1 cellular context compared by ENCODE assay signal in the genomic region with DNA sequence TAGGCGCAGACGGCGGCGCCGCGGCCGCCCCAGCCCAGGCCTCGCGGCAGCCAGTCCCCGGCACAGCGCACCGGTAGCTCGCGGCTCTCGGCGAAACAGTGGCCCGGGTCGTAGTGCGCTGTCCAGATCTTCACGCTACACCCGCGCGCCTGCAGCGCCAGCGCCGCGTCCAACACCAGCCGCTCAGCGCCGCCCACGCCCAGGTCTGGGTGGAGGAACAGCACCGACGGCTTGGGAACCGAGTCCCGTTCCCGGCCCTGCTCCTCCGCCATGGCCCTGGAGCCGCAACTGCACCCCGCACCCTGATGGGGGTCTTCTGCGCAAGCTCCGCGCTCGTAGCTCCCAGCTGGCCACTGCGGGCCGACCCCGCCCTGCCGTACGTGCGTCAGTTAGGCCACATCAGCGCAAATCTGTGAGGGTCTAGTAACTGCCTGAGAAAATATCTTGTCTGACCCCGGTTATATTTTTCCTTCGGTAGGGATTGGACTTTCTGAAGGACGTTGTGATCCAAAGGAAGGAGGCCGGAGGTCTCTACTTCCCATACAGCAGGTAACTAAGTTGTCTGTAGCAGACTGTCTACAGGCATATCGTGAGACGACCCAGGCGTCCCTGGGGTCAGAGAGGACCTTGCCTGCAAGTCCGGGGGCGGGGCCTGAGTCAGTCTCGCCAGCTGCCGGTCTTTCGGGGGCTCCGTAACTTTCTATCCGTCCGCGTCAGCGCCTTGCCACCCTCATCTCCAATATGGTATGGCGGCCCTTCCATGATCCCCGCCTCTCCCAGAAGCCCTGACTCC.
TF ChIP-seq lines count a peak whose summit lies in the region.

A gene with protein sequence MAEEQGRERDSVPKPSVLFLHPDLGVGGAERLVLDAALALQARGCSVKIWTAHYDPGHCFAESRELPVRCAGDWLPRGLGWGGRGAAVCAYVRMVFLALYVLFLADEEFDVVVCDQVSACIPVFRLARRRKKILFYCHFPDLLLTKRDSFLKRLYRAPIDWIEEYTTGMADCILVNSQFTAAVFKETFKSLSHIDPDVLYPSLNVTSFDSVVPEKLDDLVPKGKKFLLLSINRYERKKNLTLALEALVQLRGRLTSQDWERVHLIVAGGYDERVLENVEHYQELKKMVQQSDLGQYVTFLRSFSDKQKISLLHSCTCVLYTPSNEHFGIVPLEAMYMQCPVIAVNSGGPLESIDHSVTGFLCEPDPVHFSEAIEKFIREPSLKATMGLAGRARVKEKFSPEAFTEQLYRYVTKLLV (minus strand): TSS at position 320 of the 793 bp plus-strand sequence. CDS start 48 bp downstream, at position 272.
A gene (plus strand): TSS at position 660 of the 793 bp plus-strand sequence. CDS start 82 bp downstream, at position 742.

TF ChIP-seq in HepG2, 621 proteins besides CTCF, POLR2A, EP300 and RAD21 (continued from another document and continues in another):
- TF ChIP-seq SIN3B (IDR thresholded peaks at IDR 0.05; ENCODE audit: low read length) (peak; percentile 29; the same call in 1 of the 2 replicates), ZNF431 (CRISPR knock-in tag; IDR thresholded peaks at IDR 0.05; ENCODE audit: borderline replicate concordance, low read depth) (peak; percentile 50; the same call in 1 of the 2 replicates), ZNF343 (CRISPR knock-in tag; IDR thresholded peaks at IDR 0.05) (no peak; the same call in 1 of the 2 replicates), ZNF468 (CRISPR knock-in tag; IDR thresholded peaks at IDR 0.05) (0 out of 2 replicates have a peak, but pooled peaks have one; percentile 34), KDM1A (CRISPR knock-in tag; IDR thresholded peaks at IDR 0.05) (no peak), KAT7 (CRISPR knock-in tag; IDR thresholded peaks at IDR 0.05; ENCODE audit: borderline replicate concordance) (peak; percentile 82; the same call in 1 of the 2 replicates), CBX2 (IDR thresholded peaks at IDR 0.05; ENCODE audit: low read depth, low read length) (no peak), CBX2 (CRISPR knock-in tag; IDR thresholded peaks at IDR 0.05; ENCODE audit: low read depth) (no peak), TAF1 (CRISPR knock-in tag; IDR thresholded peaks at IDR 0.05) (peak; percentile 97), ELF4 (CRISPR knock-in tag; IDR thresholded peaks at IDR 0.05; ENCODE audit: borderline replicate concordance) (no peak; the same call in 1 of the 2 replicates), REL (CRISPR knock-in tag; conservative IDR thresholded peaks at IDR 0.05) (no peak; the same call in 1 of the 2 replicates), NFRKB (IDR thresholded peaks at IDR 0.05) (no peak), SNAI1 (CRISPR knock-in tag; IDR thresholded peaks at IDR 0.05; ENCODE audit: borderline replicate concordance) (no peak), FIP1L1 (IDR thresholded peaks at IDR 0.05; ENCODE audit: borderline replicate concordance, insufficient read depth, low read depth, low read length) (no peak), NR2F1 (CRISPR knock-in tag; IDR thresholded peaks at IDR 0.05) (peak; percentile 4 to 72; a peak in 2 of 4 replicates), SMARCC2 (IDR thresholded peaks at IDR 0.05) (no peak)
- TF ChIP-seq, protein P1, sequence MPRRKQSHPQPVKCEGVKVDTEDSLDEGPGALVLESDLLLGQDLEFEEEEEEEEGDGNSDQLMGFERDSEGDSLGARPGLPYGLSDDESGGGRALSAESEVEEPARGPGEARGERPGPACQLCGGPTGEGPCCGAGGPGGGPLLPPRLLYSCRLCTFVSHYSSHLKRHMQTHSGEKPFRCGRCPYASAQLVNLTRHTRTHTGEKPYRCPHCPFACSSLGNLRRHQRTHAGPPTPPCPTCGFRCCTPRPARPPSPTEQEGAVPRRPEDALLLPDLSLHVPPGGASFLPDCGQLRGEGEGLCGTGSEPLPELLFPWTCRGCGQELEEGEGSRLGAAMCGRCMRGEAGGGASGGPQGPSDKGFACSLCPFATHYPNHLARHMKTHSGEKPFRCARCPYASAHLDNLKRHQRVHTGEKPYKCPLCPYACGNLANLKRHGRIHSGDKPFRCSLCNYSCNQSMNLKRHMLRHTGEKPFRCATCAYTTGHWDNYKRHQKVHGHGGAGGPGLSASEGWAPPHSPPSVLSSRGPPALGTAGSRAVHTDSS (CRISPR knock-in tag; conservative IDR thresholded peaks at IDR 0.05), result no peak
- TF ChIP-seq, protein P2, sequence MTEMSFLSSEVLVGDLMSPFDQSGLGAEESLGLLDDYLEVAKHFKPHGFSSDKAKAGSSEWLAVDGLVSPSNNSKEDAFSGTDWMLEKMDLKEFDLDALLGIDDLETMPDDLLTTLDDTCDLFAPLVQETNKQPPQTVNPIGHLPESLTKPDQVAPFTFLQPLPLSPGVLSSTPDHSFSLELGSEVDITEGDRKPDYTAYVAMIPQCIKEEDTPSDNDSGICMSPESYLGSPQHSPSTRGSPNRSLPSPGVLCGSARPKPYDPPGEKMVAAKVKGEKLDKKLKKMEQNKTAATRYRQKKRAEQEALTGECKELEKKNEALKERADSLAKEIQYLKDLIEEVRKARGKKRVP (CRISPR knock-in tag; IDR thresholded peaks at IDR 0.05), result no peak
- TF ChIP-seq, protein P3, sequence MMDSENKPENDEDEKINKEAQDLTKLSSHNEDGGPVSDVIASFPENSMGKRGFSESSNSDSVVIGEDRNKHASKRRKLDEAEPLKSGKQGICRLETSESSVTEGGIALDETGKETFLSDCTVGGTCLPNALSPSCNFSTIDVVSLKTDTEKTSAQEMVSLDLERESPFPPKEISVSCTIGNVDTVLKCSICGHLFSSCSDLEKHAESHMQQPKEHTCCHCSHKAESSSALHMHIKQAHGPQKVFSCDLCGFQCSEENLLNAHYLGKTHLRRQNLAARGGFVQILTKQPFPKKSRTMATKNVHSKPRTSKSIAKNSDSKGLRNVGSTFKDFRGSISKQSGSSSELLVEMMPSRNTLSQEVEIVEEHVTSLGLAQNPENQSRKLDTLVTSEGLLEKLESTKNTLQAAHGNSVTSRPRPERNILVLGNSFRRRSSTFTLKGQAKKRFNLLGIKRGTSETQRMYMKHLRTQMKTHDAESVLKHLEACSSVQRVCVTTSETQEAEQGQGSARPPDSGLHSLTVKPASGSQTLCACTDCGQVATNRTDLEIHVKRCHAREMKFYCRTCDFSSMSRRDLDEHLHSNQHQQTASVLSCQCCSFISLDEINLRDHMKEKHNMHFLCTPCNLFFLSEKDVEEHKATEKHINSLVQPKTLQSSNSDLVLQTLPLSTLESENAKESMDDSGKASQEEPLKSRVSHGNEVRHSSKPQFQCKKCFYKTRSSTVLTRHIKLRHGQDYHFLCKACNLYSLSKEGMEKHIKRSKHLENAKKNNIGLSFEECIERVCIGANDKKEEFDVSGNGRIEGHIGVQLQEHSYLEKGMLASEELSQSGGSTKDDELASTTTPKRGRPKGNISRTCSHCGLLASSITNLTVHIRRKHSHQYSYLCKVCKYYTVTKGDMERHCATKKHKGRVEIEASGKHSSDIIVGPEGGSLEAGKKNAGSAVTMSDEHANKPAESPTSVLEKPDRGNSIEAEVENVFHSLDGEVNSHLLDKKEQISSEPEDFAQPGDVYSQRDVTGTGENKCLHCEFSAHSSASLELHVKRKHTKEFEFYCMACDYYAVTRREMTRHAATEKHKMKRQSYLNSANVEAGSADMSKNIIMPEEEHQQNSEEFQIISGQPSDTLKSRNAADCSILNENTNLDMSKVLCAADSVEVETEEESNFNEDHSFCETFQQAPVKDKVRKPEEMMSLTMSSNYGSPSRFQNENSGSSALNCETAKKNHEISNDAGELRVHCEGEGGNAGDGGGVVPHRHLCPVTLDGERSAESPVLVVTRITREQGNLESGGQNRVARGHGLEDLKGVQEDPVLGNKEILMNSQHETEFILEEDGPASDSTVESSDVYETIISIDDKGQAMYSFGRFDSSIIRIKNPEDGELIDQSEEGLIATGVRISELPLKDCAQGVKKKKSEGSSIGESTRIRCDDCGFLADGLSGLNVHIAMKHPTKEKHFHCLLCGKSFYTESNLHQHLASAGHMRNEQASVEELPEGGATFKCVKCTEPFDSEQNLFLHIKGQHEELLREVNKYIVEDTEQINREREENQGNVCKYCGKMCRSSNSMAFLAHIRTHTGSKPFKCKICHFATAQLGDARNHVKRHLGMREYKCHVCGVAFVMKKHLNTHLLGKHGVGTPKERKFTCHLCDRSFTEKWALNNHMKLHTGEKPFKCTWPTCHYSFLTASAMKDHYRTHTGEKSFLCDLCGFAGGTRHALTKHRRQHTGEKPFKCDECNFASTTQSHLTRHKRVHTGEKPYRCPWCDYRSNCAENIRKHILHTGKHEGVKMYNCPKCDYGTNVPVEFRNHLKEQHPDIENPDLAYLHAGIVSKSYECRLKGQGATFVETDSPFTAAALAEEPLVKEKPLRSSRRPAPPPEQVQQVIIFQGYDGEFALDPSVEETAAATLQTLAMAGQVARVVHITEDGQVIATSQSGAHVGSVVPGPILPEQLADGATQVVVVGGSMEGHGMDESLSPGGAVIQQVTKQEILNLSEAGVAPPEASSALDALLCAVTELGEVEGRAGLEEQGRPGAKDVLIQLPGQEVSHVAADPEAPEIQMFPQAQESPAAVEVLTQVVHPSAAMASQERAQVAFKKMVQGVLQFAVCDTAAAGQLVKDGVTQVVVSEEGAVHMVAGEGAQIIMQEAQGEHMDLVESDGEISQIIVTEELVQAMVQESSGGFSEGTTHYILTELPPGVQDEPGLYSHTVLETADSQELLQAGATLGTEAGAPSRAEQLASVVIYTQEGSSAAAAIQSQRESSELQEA (CRISPR knock-in tag; IDR thresholded peaks at IDR 0.05; ENCODE audit: not compliant biosample characterization), result peak; percentile 37
- TF ChIP-seq, protein P4, sequence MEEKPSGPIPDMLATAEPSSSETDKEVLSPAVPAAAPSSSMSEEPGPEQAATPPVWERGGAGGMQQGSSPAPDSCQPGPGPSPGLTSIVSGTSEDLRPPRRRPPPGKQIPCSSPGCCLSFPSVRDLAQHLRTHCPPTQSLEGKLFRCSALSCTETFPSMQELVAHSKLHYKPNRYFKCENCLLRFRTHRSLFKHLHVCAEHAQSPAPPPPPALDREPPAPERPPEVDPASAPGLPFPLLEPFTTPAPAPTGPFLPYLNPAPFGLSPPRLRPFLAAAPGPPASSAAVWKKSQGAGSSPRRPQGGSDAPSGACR (CRISPR knock-in tag; IDR thresholded peaks at IDR 0.05), result 0 out of 2 replicates have a peak, but pooled peaks have one; percentile 71
- TF ChIP-seq, protein P5, sequence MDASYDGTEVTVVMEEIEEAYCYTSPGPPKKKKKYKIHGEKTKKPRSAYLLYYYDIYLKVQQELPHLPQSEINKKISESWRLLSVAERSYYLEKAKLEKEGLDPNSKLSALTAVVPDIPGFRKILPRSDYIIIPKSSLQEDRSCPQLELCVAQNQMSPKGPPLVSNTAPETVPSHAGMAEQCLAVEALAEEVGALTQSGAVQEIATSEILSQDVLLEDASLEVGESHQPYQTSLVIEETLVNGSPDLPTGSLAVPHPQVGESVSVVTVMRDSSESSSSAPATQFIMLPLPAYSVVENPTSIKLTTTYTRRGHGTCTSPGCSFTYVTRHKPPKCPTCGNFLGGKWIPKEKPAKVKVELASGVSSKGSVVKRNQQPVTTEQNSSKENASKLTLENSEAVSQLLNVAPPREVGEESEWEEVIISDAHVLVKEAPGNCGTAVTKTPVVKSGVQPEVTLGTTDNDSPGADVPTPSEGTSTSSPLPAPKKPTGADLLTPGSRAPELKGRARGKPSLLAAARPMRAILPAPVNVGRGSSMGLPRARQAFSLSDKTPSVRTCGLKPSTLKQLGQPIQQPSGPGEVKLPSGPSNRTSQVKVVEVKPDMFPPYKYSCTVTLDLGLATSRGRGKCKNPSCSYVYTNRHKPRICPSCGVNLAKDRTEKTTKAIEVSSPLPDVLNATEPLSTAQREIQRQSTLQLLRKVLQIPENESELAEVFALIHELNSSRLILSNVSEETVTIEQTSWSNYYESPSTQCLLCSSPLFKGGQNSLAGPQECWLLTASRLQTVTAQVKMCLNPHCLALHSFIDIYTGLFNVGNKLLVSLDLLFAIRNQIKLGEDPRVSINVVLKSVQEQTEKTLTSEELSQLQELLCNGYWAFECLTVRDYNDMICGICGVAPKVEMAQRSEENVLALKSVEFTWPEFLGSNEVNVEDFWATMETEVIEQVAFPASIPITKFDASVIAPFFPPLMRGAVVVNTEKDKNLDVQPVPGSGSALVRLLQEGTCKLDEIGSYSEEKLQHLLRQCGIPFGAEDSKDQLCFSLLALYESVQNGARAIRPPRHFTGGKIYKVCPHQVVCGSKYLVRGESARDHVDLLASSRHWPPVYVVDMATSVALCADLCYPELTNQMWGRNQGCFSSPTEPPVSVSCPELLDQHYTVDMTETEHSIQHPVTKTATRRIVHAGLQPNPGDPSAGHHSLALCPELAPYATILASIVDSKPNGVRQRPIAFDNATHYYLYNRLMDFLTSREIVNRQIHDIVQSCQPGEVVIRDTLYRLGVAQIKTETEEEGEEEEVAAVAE (CRISPR knock-in tag; IDR thresholded peaks at IDR 0.05; ENCODE audit: borderline replicate concordance), result no peak
- TF ChIP-seq, protein P6, sequence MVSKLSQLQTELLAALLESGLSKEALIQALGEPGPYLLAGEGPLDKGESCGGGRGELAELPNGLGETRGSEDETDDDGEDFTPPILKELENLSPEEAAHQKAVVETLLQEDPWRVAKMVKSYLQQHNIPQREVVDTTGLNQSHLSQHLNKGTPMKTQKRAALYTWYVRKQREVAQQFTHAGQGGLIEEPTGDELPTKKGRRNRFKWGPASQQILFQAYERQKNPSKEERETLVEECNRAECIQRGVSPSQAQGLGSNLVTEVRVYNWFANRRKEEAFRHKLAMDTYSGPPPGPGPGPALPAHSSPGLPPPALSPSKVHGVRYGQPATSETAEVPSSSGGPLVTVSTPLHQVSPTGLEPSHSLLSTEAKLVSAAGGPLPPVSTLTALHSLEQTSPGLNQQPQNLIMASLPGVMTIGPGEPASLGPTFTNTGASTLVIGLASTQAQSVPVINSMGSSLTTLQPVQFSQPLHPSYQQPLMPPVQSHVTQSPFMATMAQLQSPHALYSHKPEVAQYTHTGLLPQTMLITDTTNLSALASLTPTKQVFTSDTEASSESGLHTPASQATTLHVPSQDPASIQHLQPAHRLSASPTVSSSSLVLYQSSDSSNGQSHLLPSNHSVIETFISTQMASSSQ (IDR thresholded peaks at IDR 0.05; ENCODE audit: low read depth), result no peak
- TF ChIP-seq, protein P6 (CRISPR knock-in tag; IDR thresholded peaks at IDR 0.05; ENCODE audit: borderline replicate concordance), result peak; percentile 24; the same call in 1 of the 2 replicates
- TF ChIP-seq, protein P7, sequence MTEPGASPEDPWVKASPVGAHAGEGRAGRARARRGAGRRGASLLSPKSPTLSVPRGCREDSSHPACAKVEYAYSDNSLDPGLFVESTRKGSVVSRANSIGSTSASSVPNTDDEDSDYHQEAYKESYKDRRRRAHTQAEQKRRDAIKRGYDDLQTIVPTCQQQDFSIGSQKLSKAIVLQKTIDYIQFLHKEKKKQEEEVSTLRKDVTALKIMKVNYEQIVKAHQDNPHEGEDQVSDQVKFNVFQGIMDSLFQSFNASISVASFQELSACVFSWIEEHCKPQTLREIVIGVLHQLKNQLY (CRISPR knock-in tag; IDR thresholded peaks at IDR 0.05), result no peak
